8 cellular contexts compared by ENCODE assay signal in genomic region chr1:25549273-25550154, GRCh38. TPM values are rescaled to one million over a fixed set of nuclear protein-coding genes. Genes with fewer than 3 reads are reported as not detected.
DNase-seq lines count a peak whose midpoint lies in the region; ATAC-seq and TF ChIP-seq lines count a peak whose summit lies in the region.

No MANE protein-coding gene starts in this region.

- no peaks in the 10 kb centered on the region for H3K36me3 Mint-ChIP-seq in activated CD4-positive, alpha-beta T cell treated with anti-CD3 and anti-CD28 coated beads, Interleukin-2, amount 10 ng/mL, durations not matched to agents 24 days and 14 days (ENCODE audit: low read depth)

- no peak for TF ChIP-seq POLR2A in HCT116 (IDR thresholded peaks at IDR 0.05; ENCODE audit: borderline replicate concordance, extremely low read depth, insufficient read depth, insufficient read length)

- TF ChIP-seq CTCF in GM12875 (IDR thresholded peaks at IDR 0.05; ENCODE audit: borderline replicate concordance, insufficient read depth, low read depth, low read length) (no peak), HCT116 (IDR thresholded peaks at IDR 0.05 in 2 of 3, conservative IDR thresholded peaks at IDR 0.05 in 1 of 3; ENCODE audit: borderline replicate concordance in 1 of 3, insufficient read depth in 1 of 3, low read depth in 2 of 3, low read length in 2 of 3) (no peak)

- ATAC-seq in HCT116 (peak; percentile 91), HG03520 (IDR thresholded peaks at IDR 0.05; ENCODE audit: unreplicated experiment) (no peak)

- TF ChIP-seq RAD21 in HCT116 (IDR thresholded peaks at IDR 0.05; ENCODE audit: low read depth) = no peak

- RAD21 ChIA-PET in HCT116 (lab: Charles Lee; ENCODE audit: low non-redundant PET in 1 of 2, low total read pairs in 2 of 2, uncharacterized antibody in 2 of 2, unreplicated experiment in 2 of 2) = no interaction called here

- peak overlapping the region; percentile 66 for H3K4me2 ChIP-seq in HCT116 (ENCODE audit: low read length)
- H3K4me2 ChIP-seq in trophoblast cell (ENCODE audit: low read length) = no peak overlapping the region

- H3K14ac ChIP-seq in trophoblast cell (ENCODE audit: low read length) = no peak overlapping the region

- CTCF ChIA-PET in HCT116 (lab: Charles Lee) = interaction anchor here (0.8 to 1.1 kb wide), 2 partner anchors 59 to 249 kb away, joined by 3 read pairs; no protein-coding TSS in a partner anchor

- no peaks in the 10 kb centered on the region for H3K9me3 Mint-ChIP-seq in activated CD4-positive, alpha-beta T cell treated with anti-CD3 and anti-CD28 coated beads, Interleukin-2, amount 10 ng/mL, durations not matched to agents 24 days and 14 days

- peak overlapping the region; percentile 49 for H3K9ac ChIP-seq in HCT116 (ENCODE audit: low read length)
- no peak overlapping the region for H3K9ac ChIP-seq in trophoblast cell (ENCODE audit: low read length)

- H3K79me2 ChIP-seq in HCT116 (ENCODE audit: insufficient read depth, low read length) (peaks cover 43% of the 10 kb centered on the region), trophoblast cell (ENCODE audit: control insufficient read depth, insufficient read depth, low read length, poor library complexity) (no peaks in the 10 kb centered on the region)

- no CpG with 5 or more reads among the region's 19 CpGs for WGBS in trophoblast cell (ENCODE audit: extremely low coverage, insufficient coverage, insufficient read length)

- no peak overlapping the region for H2AK5ac ChIP-seq in trophoblast cell (ENCODE audit: low read length)

- BruUV-seq in HCT116 (replicated peaks; lab: Mats Ljungman, UMichigan) = no TSS peak

- no peak overlapping the region for H4K91ac ChIP-seq in trophoblast cell (ENCODE audit: low read depth, low read length)

- H2BK120ac ChIP-seq in trophoblast cell (ENCODE audit: insufficient read depth, low read length, poor library complexity) = no peak overlapping the region

- no peak overlapping the region for H3K23ac ChIP-seq in trophoblast cell (ENCODE audit: low read length)

- peak overlapping the region; percentile 71 for H3K4me3 Mint-ChIP-seq in activated CD4-positive, alpha-beta T cell treated with anti-CD3 and anti-CD28 coated beads, Interleukin-2, amount 10 ng/mL, durations not matched to agents 24 days and 14 days

- no peaks in the 10 kb centered on the region for H3K36me3 ChIP-seq in HCT116 (ENCODE audit: control insufficient read depth in 1 of 2, insufficient read depth in 2 of 2, low read length in 2 of 2)
- no peaks in the 10 kb centered on the region for H3K36me3 ChIP-seq in MG63
- H3K36me3 ChIP-seq in trophoblast cell (ENCODE audit: control insufficient read depth in 1 of 2, insufficient read depth in 2 of 2, low read length in 2 of 2) = no peaks in the 10 kb centered on the region

- H3K18ac ChIP-seq in trophoblast cell (ENCODE audit: low read length) = no peak overlapping the region

- H3K4ac ChIP-seq in trophoblast cell (ENCODE audit: low read depth, low read length) = no peak overlapping the region

- peaks cover 41 to 52% of the 10 kb centered on the region in 2 experiments for H3K4me1 ChIP-seq in HCT116 (ENCODE audit: control insufficient read depth in 1 of 2, insufficient read depth in 2 of 2, low read length in 2 of 2)
- H3K4me1 ChIP-seq in trophoblast cell (ENCODE audit: control insufficient read depth in 1 of 2, insufficient read depth in 2 of 2, low read length in 2 of 2) = peaks cover 2 to 14% of the 10 kb centered on the region in 2 experiments

- H3K27ac Mint-ChIP-seq in activated CD4-positive, alpha-beta T cell treated with anti-CD3 and anti-CD28 coated beads, Interleukin-2, amount 10 ng/mL, durations not matched to agents 24 days and 14 days = peak overlapping the region; percentile 87

- H4K12ac ChIP-seq in trophoblast cell (ENCODE audit: low read depth, low read length) = no peak overlapping the region

- no peaks in the 10 kb centered on the region; the same call in 1 of the 2 replicates for H4K20me1 ChIP-seq in HCT116 (ENCODE audit: insufficient read depth)

- peak overlapping the region; percentile 21 for H3K4me3 ChIP-seq in GM12875 (ENCODE audit: low read depth, low read length)
- peak overlapping the region; percentile 10 to 34; a peak in 3 of 4 replicates for H3K4me3 ChIP-seq in HCT116 (replicated peaks in 1 of 2; ENCODE audit: low read depth in 1 of 2, low read length in 2 of 2)
- no peak overlapping the region for H3K4me3 ChIP-seq in MG63
- no peak overlapping the region for H3K4me3 ChIP-seq in trophoblast cell (ENCODE audit: low read depth, low read length)

- no peak overlapping the region for H4K8ac ChIP-seq in trophoblast cell (ENCODE audit: low read depth, low read length)

- H3K27ac ChIP-seq in HCT116 (ENCODE audit: low read depth, low read length) (peak overlapping the region; percentile 65), trophoblast cell (ENCODE audit: low read depth, low read length) (no peak overlapping the region)

- DNase-seq in HCT116 (ENCODE audit: low read depth, low spot score) (peak; percentile 75), MG63 (peak; percentile 29), dermis blood vessel endothelial cell (peak; percentile 48), trophoblast cell (peak; percentile 23 to 32), ureter (ENCODE audit: low spot score) (no peak)
- DNase-seq in activated CD4-positive, alpha-beta T cell treated with anti-CD3 and anti-CD28 coated beads, Interleukin-2, amount 10 ng/mL, durations not matched to agents 24 days and 14 days = peak; percentile 90

- no peak overlapping the region for H2BK5ac ChIP-seq in trophoblast cell (ENCODE audit: low read depth, low read length, poor library complexity)

- no peaks in the 10 kb centered on the region for H3K79me1 ChIP-seq in trophoblast cell (ENCODE audit: low read length)

- peaks cover 4% of the 10 kb centered on the region for H3K27me3 Mint-ChIP-seq in activated CD4-positive, alpha-beta T cell treated with anti-CD3 and anti-CD28 coated beads, Interleukin-2, amount 10 ng/mL, durations not matched to agents 24 days and 14 days

- intact Hi-C loops in HCT116 (cut with micrococcal nuclease) = loop anchor here (2.0 to 10.0 kb wide), 2 partner anchors 19 to 445 kb away; partner anchors contain the start of gene PAFAH2
- intact Hi-C loops in activated CD4-positive, alpha-beta T cell treated with anti-CD3 and anti-CD28 coated beads, Interleukin-2, amount 10 ng/mL, durations not matched to agents 24 days and 14 days (cut with micrococcal nuclease) = loop anchor here (1.0 to 5.0 kb wide), 3 partner anchors 13 to 127 kb away; partner anchors contain the start of gene MAN1C1

- H2AFZ ChIP-seq in HCT116 (ENCODE audit: low read depth, low read length, poor library complexity, severe bottlenecking) (no peak overlapping the region), trophoblast cell (ENCODE audit: insufficient read depth, low read length, poor library complexity) (no peak overlapping the region)

- no peaks in the 10 kb centered on the region for H3K27me3 ChIP-seq in HCT116 (ENCODE audit: insufficient read depth, low read length)
- H3K27me3 ChIP-seq in MG63 = no peaks in the 10 kb centered on the region
- H3K27me3 ChIP-seq in trophoblast cell (ENCODE audit: insufficient read depth, low read length) = no peaks in the 10 kb centered on the region

- H3K4me1 Mint-ChIP-seq in activated CD4-positive, alpha-beta T cell treated with anti-CD3 and anti-CD28 coated beads, Interleukin-2, amount 10 ng/mL, durations not matched to agents 24 days and 14 days = peaks cover 54% of the 10 kb centered on the region

- H3K9me2 ChIP-seq in HCT116 (ENCODE audit: insufficient read depth) = no peaks in the 10 kb centered on the region

- H3K9me3 ChIP-seq in HCT116 (ENCODE audit: control insufficient read depth in 1 of 2, insufficient read depth in 1 of 2, low read depth in 1 of 2, low read length in 2 of 2) (no peaks in the 10 kb centered on the region), MG63 (no peaks in the 10 kb centered on the region), trophoblast cell (ENCODE audit: insufficient read depth, low read depth, low read length) (no peaks in the 10 kb centered on the region)

- H2BK12ac ChIP-seq in trophoblast cell (ENCODE audit: low read length) = no peak overlapping the region

- POLR2A ChIA-PET in HCT116 (lab: Charles Lee) = interaction anchor here (0.6 to 1.4 kb wide), 3 partner anchors 23 to 244 kb away, joined by 3 to 5 read pairs (median 4); no protein-coding TSS in a partner anchor

TF ChIP-seq in HCT116, 20 proteins besides CTCF, POLR2A, EP300 and RAD21:
- TF ChIP-seq SP1 (IDR thresholded peaks at IDR 0.05; ENCODE audit: low read depth) (peak; percentile 68), POLR2AphosphoS5 (IDR thresholded peaks at IDR 0.05; ENCODE audit: low read depth, low read length) (0 out of 2 replicates have a peak, but pooled peaks have one; percentile 18), MAX (IDR thresholded peaks at IDR 0.05) (peak; percentile 90), CBX3 (IDR thresholded peaks at IDR 0.05; ENCODE audit: low read depth) (no peak), EZH2 (IDR thresholded peaks at IDR 0.05) (no peak), SIN3A (IDR thresholded peaks at IDR 0.05; ENCODE audit: low read depth) (no peak; the same call in 1 of the 2 replicates)

RNA-seq across cellular contexts. Expression of gene LDLRAP1, which starts 6.1 kb away (rescaled TPM):
- total RNA-seq in HCT116 (2021; ENCODE audit: unreplicated experiment) (26.0 TPM), dermis blood vessel endothelial cell (22.0 and 31.8 TPM in 2 replicates), ureter (14.4 TPM)
- polyA plus RNA-seq in HCT116 (2012) = 21.5 and 24.2 TPM in 2 replicates
- 7.8 and 13.3 TPM in 2 replicates for total RNA-seq in MG63 (2014; rRNA removed; shearing (Covaris generic); ENCODE audit: low replicate concordance)
- total RNA-seq in activated CD4-positive, alpha-beta T cell treated with anti-CD3 and anti-CD28 coated beads, Interleukin-2, amount 10 ng/mL, durations not matched to agents 24 days and 14 days = 6.1 TPM in 2 replicates
- 4.2 and 4.4 TPM in 2 replicates for polyA plus RNA-seq in trophoblast cell (2013)

Comparison
In these comparisons a context has a peak if more than half of its experiments do, and no peak if none do; other contexts are left out.
1. H3K4me3 ChIP-seq: peak in GM12875 (single experiment) and HCT116 (2 of 2); none in MG63 (single experiment) and trophoblast cell (single experiment).